Comparison of ENCODE assay signal across 20 cellular contexts in the genomic region with DNA sequence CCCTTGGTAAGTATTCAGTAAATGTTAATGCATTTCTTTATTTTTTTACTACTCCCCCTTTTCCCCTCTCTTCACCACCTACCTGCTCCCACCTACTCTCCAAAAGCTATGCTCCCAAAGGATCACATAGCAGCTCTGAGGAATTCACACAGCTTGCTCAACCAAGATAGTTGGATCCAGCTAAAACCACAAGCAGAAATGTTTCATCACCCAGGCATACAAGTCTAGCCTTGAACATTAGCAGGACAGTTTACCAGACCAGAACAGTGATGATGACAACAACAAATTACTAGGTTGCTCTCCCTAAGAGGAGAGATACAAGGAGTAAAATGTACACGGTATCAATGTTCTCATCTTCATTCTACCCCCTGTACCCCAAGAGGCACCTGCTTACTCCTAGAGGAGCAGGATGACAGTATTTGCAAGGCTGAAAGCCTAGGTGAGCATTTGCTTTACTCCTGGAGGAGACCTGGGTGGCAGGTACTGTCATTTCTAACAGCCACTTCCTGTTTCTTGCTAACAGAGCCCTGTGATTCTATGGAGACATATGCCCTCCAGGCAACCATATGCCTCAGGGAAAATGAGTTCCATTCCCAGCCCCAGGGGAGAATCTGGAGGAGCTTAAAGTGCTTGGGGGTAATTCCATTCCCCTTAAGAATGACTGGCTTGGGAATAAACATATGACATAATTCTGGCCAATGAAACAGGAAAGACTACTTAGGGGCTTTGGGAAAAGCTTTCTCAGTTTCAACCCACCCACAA.
A peak's percentile ranks its signal among the peaks of the same experiment; 100 is the strongest.
DNase-seq lines count a peak whose midpoint lies in the region; ATAC-seq and TF ChIP-seq lines count a peak whose summit lies in the region.
"Had no signal": no experiment of that assay in that cellular context is flagged by ENCODE, and none has a peak within 500 bp of the region (broad histone marks: within the 10 kb centered on the region; RNA-seq: fewer than 3 reads in every experiment).

No MANE protein-coding gene starts in this region.

- H3K27me3 ChIP-seq in BE2C, result no peaks in the 10 kb centered on the region
- H3K27me3 ChIP-seq: brain microvascular endothelial cell, dorsolateral prefrontal cortex, ovary, thyroid gland had no signal

- no peak overlapping the region for H3K4me3 ChIP-seq in BE2C (ENCODE audit: low read depth, low read length)
- H3K4me3 ChIP-seq: dorsolateral prefrontal cortex, ovary, thyroid gland had no signal

- DNase-seq in GM04503 (ENCODE audit: low read depth) (peak; percentile 43), T1000 (lab: John Stamatoyannopoulos, UW) (peak; percentile 57), fibroblast of peridontal ligament (ENCODE audit: extremely low read depth) (peak; percentile 38), sciatic nerve (ENCODE audit: low spot score) (no peak), nucleus accumbens (lab: John Stamatoyannopoulos, UW) (no peak), BE2C (no peak)
- DNase-seq: activated CD8-positive, alpha-beta memory T cell treated with anti-CD3 and anti-CD28 coated beads, Interleukin-2, amount 50 U/mL, for 4 hours; activated naive CD4-positive, alpha-beta T cell treated with anti-CD3 and anti-CD28 coated beads for 36 hours; brain microvascular endothelial cell; DMS79; dorsolateral prefrontal cortex; Karpas-422; NCI-H1105 treated with DMSO at 0.1 percent for 48 hours; NCI-H446; ovary; thyroid gland had no signal

- no peaks in the 10 kb centered on the region for H3K9me3 ChIP-seq in BE2C
- H3K9me3 ChIP-seq: ovary, thyroid gland had no signal

- no peak for TF ChIP-seq CTCF in BE2C (IDR thresholded peaks at IDR 0.05; ENCODE audit: low read depth, low read length)

- intact Hi-C loops in sciatic nerve (cut with DNase I), result no loop called here

- ATAC-seq in sciatic nerve, result peak; percentile 90
- ATAC-seq in HG03469 (IDR thresholded peaks at IDR 0.05; ENCODE audit: unreplicated experiment), result no peak
- ATAC-seq in GM21723 (IDR thresholded peaks at IDR 0.05; ENCODE audit: unreplicated experiment), result no peak
- ATAC-seq: esophagus mucosa, left lobe of liver had no signal

- H3K4me1 ChIP-seq in BE2C, result peaks cover 18% of the 10 kb centered on the region
- H3K4me1 ChIP-seq: thyroid gland had no signal

- H3K36me3 ChIP-seq in BE2C, result no peaks in the 10 kb centered on the region
- H3K36me3 ChIP-seq: brain microvascular endothelial cell, ovary, thyroid gland had no signal

Comparison
In these comparisons a context has a peak if more than half of its experiments do, and no peak if none do; other contexts are left out.
1. DNase-seq: peak in GM04503 (single experiment), T1000 (single experiment) and fibroblast of peridontal ligament (single experiment); none in sciatic nerve (single experiment), nucleus accumbens (0 of 56) and BE2C (single experiment).